2 cellular contexts compared by ENCODE assay signal in the genomic region with DNA sequence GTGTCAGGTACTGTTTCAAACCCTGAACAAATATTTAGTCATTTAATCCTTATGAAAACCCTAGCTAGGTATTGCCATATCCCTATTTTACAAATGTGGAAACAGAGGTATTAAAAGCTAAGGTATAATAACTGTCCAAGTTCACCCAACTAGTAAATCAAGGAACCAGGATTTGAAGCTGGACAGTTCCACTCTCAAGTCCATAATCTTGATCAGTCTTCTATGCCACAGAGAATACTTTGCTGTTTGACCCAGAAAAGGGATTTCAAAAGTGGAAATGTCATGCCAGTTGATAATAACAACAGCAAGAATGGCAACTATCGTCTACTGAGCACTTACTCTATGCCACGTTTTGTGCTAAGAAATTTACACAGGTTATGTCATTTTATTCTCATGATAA.
TF ChIP-seq lines count a peak whose summit lies in the region.

No MANE protein-coding gene starts in this region.

TF ChIP-seq in HEK293, 187 proteins besides CTCF, POLR2A, EP300 and RAD21 (continued from another document):
- TF ChIP-seq, protein P1, sequence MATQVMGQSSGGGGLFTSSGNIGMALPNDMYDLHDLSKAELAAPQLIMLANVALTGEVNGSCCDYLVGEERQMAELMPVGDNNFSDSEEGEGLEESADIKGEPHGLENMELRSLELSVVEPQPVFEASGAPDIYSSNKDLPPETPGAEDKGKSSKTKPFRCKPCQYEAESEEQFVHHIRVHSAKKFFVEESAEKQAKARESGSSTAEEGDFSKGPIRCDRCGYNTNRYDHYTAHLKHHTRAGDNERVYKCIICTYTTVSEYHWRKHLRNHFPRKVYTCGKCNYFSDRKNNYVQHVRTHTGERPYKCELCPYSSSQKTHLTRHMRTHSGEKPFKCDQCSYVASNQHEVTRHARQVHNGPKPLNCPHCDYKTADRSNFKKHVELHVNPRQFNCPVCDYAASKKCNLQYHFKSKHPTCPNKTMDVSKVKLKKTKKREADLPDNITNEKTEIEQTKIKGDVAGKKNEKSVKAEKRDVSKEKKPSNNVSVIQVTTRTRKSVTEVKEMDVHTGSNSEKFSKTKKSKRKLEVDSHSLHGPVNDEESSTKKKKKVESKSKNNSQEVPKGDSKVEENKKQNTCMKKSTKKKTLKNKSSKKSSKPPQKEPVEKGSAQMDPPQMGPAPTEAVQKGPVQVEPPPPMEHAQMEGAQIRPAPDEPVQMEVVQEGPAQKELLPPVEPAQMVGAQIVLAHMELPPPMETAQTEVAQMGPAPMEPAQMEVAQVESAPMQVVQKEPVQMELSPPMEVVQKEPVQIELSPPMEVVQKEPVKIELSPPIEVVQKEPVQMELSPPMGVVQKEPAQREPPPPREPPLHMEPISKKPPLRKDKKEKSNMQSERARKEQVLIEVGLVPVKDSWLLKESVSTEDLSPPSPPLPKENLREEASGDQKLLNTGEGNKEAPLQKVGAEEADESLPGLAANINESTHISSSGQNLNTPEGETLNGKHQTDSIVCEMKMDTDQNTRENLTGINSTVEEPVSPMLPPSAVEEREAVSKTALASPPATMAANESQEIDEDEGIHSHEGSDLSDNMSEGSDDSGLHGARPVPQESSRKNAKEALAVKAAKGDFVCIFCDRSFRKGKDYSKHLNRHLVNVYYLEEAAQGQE (tag by site-specific recombination; IDR thresholded peaks at IDR 0.05), result peak; percentile 59

TF ChIP-seq in SK-N-SH, 30 proteins besides CTCF, POLR2A, EP300 and RAD21 (continued from another document):
- TF ChIP-seq, protein P1 (IDR thresholded peaks at IDR 0.05; ENCODE audit: low read depth, low read length), result peak; percentile 82
